In genomic region chr9:7507026-7507425, GRCh38 we compare ENCODE assay signal across 36 cellular contexts.
"Had no signal": no experiment of that assay in that cellular context is flagged by ENCODE, and none has a peak within 500 bp of the region (broad histone marks: within the 10 kb centered on the region; RNA-seq: fewer than 3 reads in every experiment).

No MANE protein-coding gene starts in this region.

- ATAC-seq: activated CD8-positive, alpha-beta memory T cell treated with anti-CD3 and anti-CD28 coated beads, Interleukin-2, amount 10 ng/mL, durations not matched to agents 7 days and 5 days; activated T-cell treated with anti-CD3 and anti-CD28 coated beads, Interleukin-2, amount 50 U/mL, for 72 hours; activated T-helper 17 cell treated with anti-CD3 and anti-CD28 coated beads, Interleukin-2, amount 50 U/mL, for 72 hours; body of pancreas; PC-3 had no signal

- DNase-seq: activated B cell treated with CpG ODN at 0.5 μM for 24 hours; activated CD4-positive, alpha-beta memory T cell treated with anti-CD3 and anti-CD28 coated beads, Interleukin-2, amount 10 ng/mL, durations not matched to agents 7 days and 5 days; activated CD4-positive, alpha-beta T cell treated with anti-CD3 and anti-CD28 coated beads for 4 hours; activated CD4-positive, CD25-positive, alpha-beta regulatory T cell treated with anti-CD3 and anti-CD28 coated beads, Interleukin-2, amount 50 U/mL, for 72 hours; activated CD8-positive, alpha-beta memory T cell treated with anti-CD3 and anti-CD28 coated beads for 24 hours; activated CD8-positive, alpha-beta memory T cell treated with anti-CD3 and anti-CD28 coated beads, Interleukin-2, amount 10 ng/mL, durations not matched to agents 7 days and 5 days; activated CD8-positive, alpha-beta memory T cell treated with anti-CD3 and anti-CD28 coated beads, Interleukin-2, amount 50 U/mL, for 48 hours; activated effector memory CD4-positive, alpha-beta T cell treated with anti-CD3 and anti-CD28 coated beads, Interleukin-2, amount 50 U/mL, for 16 hours; activated naive CD4-positive, alpha-beta T cell treated with Interleukin-2 at 50 U/mL for 16 hours; activated T-cell treated with anti-CD3 and anti-CD28 coated beads, Interleukin-2, amount 50 U/mL, for 1 hour; activated T-cell treated with anti-CD3 and anti-CD28 coated beads, Interleukin-2, amount 50 U/mL, for 72 hours; adrenal gland; body of pancreas; Karpas-422; KBM-7; NCI-H1105; NCI-H1417 treated with DMSO at 0.1 percent for 48 hours; NCI-H187 treated with DMSO at 0.1 percent for 48 hours; NCI-H2081; NCI-H2171 treated with DMSO at 0.1 percent for 48 hours; NCI-H345; NCI-H524 treated with DMSO at 0.1 percent for 48 hours; NCI-H748 treated with DMSO at 0.1 percent for 48 hours; NK-92 treated with Interleukin-12 subunit alpha and Interleukin-12 subunit beta, amount 100 ng/mL, for 24 hours; PC-3; Peyer's patch; RPMI8226; SW 1271; T-helper 1 cell; T-helper 2 cell; T-helper 9 cell had no signal

- H3K27me3 ChIP-seq: adrenal gland, body of pancreas, breast epithelium, Peyer's patch had no signal

- H3K9me3 Mint-ChIP-seq: activated B cell treated with CpG ODN at 0.5 μM for 24 hours; activated CD4-positive, alpha-beta memory T cell treated with anti-CD3 and anti-CD28 coated beads, Interleukin-2, amount 10 ng/mL, durations not matched to agents 7 days and 5 days; activated T-helper 17 cell treated with anti-CD3 and anti-CD28 coated beads, Interleukin-2, amount 50 U/mL, for 72 hours had no signal

- H3K27ac Mint-ChIP-seq: activated B cell treated with CpG ODN at 0.5 μM for 24 hours; activated CD4-positive, alpha-beta memory T cell treated with anti-CD3 and anti-CD28 coated beads, Interleukin-2, amount 10 ng/mL, durations not matched to agents 7 days and 5 days; activated CD8-positive, alpha-beta memory T cell treated with anti-CD3 and anti-CD28 coated beads, Interleukin-2, amount 10 ng/mL, durations not matched to agents 7 days and 5 days; activated naive CD4-positive, alpha-beta T cell treated with anti-CD3 and anti-CD28 coated beads, Interleukin-2, amount 50 U/mL, for 24 hours; activated T-cell treated with anti-CD3 and anti-CD28 coated beads, Interleukin-2, amount 50 U/mL, for 72 hours; activated T-helper 17 cell treated with anti-CD3 and anti-CD28 coated beads, Interleukin-2, amount 50 U/mL, for 72 hours; IgD-negative memory B cell had no signal

- H3K27ac ChIP-seq: adrenal gland, body of pancreas, breast epithelium, Peyer's patch, VCaP had no signal

- H3K9me3 ChIP-seq: adrenal gland, body of pancreas, breast epithelium, Peyer's patch had no signal

- H3K4me3 ChIP-seq: adrenal gland, body of pancreas, breast epithelium, Peyer's patch had no signal

- H3K4me1 ChIP-seq: adrenal gland, body of pancreas, breast epithelium, Peyer's patch had no signal

- H3K36me3 Mint-ChIP-seq: activated CD8-positive, alpha-beta memory T cell treated with anti-CD3 and anti-CD28 coated beads, Interleukin-2, amount 10 ng/mL, durations not matched to agents 7 days and 5 days; activated naive CD4-positive, alpha-beta T cell treated with anti-CD3 and anti-CD28 coated beads, Interleukin-2, amount 50 U/mL, for 24 hours; IgD-negative memory B cell had no signal

- H3K36me3 ChIP-seq: adrenal gland, breast epithelium, Peyer's patch had no signal
